Comparison of ENCODE assay signal across 8 cellular contexts in genomic region chr10:27241640-27242472, GRCh38. TPM values are rescaled to one million over a fixed set of nuclear protein-coding genes. Genes with fewer than 3 reads are reported as not detected.
A peak's percentile ranks its signal among the peaks of the same experiment; 100 is the strongest.
DNase-seq lines count a peak whose midpoint lies in the region; ATAC-seq and TF ChIP-seq lines count a peak whose summit lies in the region.

No MANE protein-coding gene starts in this region.

- ATAC-seq in GM21515 (IDR thresholded peaks at IDR 0.05; ENCODE audit: unreplicated experiment) (peak; percentile 64), mucosa of descending colon (peak; percentile 85)

- peaks cover 18% of the 10 kb centered on the region for H3K79me2 ChIP-seq in OCI-LY1 (ENCODE audit: insufficient read depth, low read length)

- TF ChIP-seq CTCF in OCI-LY1 (IDR thresholded peaks at IDR 0.05; ENCODE audit: low read length) (peak; percentile 51), mucosa of descending colon (IDR thresholded peaks at IDR 0.05) (no peak)

- H3K4me1 ChIP-seq in HUES64 (ENCODE audit: insufficient read depth, low read length) (peaks cover 7% of the 10 kb centered on the region; the same call in 1 of the 2 replicates), OCI-LY1 (ENCODE audit: insufficient read depth, low read length, severe bottlenecking) (peaks cover 42% of the 10 kb centered on the region), mucosa of descending colon (ENCODE audit: low read depth) (peaks cover 26% of the 10 kb centered on the region)

- DNase-seq in DMS114 treated with DMSO at 0.1 percent for 48 hours (lab: John Stamatoyannopoulos, UW; ENCODE audit: unreplicated experiment) (peak; percentile 94), activated T-cell treated with anti-CD3 and anti-CD28 coated beads for 1 hour (ENCODE audit: low read depth) (peak; percentile 81), epidermal melanocyte (ENCODE audit: insufficient read length, low spot score) (peak; percentile 73), mucosa of descending colon (peak; percentile 94 to 96 (median 95))
- DNase-seq in stimulated activated CD8-positive, alpha-beta memory T cell treated with anti-CD3 and anti-CD28 coated beads, Interleukin-4, amount 100 ng/mL, for 1 hour (ENCODE audit: low read depth in 2 of 2, low spot score in 1 of 2): peak; percentile 68 to 75

- H3K9me3 ChIP-seq in HUES64 (ENCODE audit: insufficient read depth, low read depth, low read length): no peaks in the 10 kb centered on the region
- no peaks in the 10 kb centered on the region for H3K9me3 ChIP-seq in OCI-LY1 (ENCODE audit: low read length)
- H3K9me3 ChIP-seq in mucosa of descending colon: no peaks in the 10 kb centered on the region

- H3K27me3 ChIP-seq in HUES64 (ENCODE audit: insufficient read depth, low read length) (no peaks in the 10 kb centered on the region), OCI-LY1 (ENCODE audit: insufficient read depth, low read length) (no peaks in the 10 kb centered on the region)

- H3K27ac ChIP-seq in HUES64 (ENCODE audit: low read depth, low read length) (peak overlapping the region; percentile 82), OCI-LY1 (ENCODE audit: low read depth, low read length, poor library complexity, severe bottlenecking) (peak overlapping the region; percentile 99)

- under 1% methylated on average over 58 of the region's 59 CpGs for WGBS in HUES64

- H3K9me2 ChIP-seq in OCI-LY1 (ENCODE audit: low read depth, low read length): no peaks in the 10 kb centered on the region

- H3K4me2 ChIP-seq in OCI-LY1 (ENCODE audit: low read length): peak overlapping the region; percentile 96

- no peaks in the 10 kb centered on the region for H3K36me3 ChIP-seq in HUES64 (ENCODE audit: insufficient read depth, low read length)
- H3K36me3 ChIP-seq in OCI-LY1 (ENCODE audit: insufficient read depth, low read length): peaks cover 4% of the 10 kb centered on the region; the same call in 1 of the 2 replicates
- H3K36me3 ChIP-seq in mucosa of descending colon (ENCODE audit: low read depth): peaks cover 4% of the 10 kb centered on the region

- H3K4me3 ChIP-seq in HUES64 (ENCODE audit: low read length): peak overlapping the region; percentile 94
- H3K4me3 ChIP-seq in OCI-LY1 (ENCODE audit: low read depth, low read length, poor library complexity, severe bottlenecking): peak overlapping the region; percentile 73
- peak overlapping the region; percentile 15 for H3K4me3 ChIP-seq in mucosa of descending colon

- H2AFZ ChIP-seq in OCI-LY1 (ENCODE audit: low read length): peak overlapping the region; percentile 55; the same call in 1 of the 2 replicates

- intact Hi-C loops in mucosa of descending colon (cut with DNase I, micrococcal nuclease): no loop called here

- H3K9ac ChIP-seq in HUES64 (ENCODE audit: low read depth, low read length) (peak overlapping the region; percentile 75), OCI-LY1 (ENCODE audit: low read length) (peak overlapping the region; percentile 94)

- H4K20me1 ChIP-seq in OCI-LY1 (ENCODE audit: insufficient read depth, low read length): no peaks in the 10 kb centered on the region

- peaks cover 13% of the 10 kb centered on the region; the same call in 1 of the 2 replicates for H3F3A ChIP-seq in OCI-LY1 (ENCODE audit: insufficient read depth, low read length)

RNA-seq across cellular contexts. Expression of gene ACBD5, which starts 1.3 kb away (rescaled TPM):
- polyA plus RNA-seq in HUES64 (2013, experiment 1 of 2): 8.6 TPM
- 10.6 TPM for polyA plus RNA-seq in HUES64 (2013, experiment 2 of 2)
- 10 to 100 TPM; 28.3 to 39.9 (median 31.9) TPM for total RNA-seq in mucosa of descending colon

Comparison
In these comparisons a context has a peak if more than half of its experiments do, and no peak if none do; other contexts are left out.
1. Peak in every context shown above with its lines: DNase-seq, ATAC-seq, H3K4me3 ChIP-seq and H3K27ac ChIP-seq.
2. H3K4me3 ChIP-seq: peak in every context shown above with its lines; median percentile 94 in HUES64; 73 in OCI-LY1; 15 in mucosa of descending colon.